1 cellular context compared by ENCODE assay signal in genomic region chr11:62552931-62553838, GRCh38.
TF ChIP-seq lines count a peak whose summit lies in the region.

No MANE protein-coding gene starts in this region.

TF ChIP-seq in liver, 16 proteins besides CTCF, POLR2A, EP300 and RAD21 (continued from another document):
- TF ChIP-seq REST (IDR thresholded peaks at IDR 0.05) (peak; percentile 58), RXRA (IDR thresholded peaks at IDR 0.05) (peak in 1 of 2 donors; percentile 49), ATF3 (IDR thresholded peaks at IDR 0.05) (no peak)
TF ChIP-seq in liver: peak in this region for 9.
